ENCODE assay signal across 1 cellular context in the genomic region with DNA sequence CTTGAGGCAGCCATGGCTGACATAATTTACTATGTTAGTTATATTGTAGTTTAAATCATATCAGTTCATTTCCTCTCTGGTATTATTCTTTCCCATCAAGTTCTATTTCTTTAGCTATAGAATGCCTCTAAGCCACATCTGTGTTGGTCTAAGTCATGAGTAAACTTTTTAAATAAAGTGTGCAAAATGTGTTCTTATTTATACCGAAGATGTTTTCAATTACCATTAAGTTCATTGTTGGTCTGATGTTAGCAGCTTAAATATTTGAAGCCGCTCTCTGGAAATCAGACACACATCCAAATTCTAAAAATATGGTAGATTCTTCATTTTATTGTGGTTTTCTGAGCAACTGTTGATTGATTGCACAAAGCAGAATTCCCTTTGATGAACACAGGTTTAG.
TF ChIP-seq lines count a peak whose summit lies in the region.

No MANE protein-coding gene starts in this region.

TF ChIP-seq in SK-N-SH treated with all-trans-retinoic acid at 6 μM for 48 hours, 23 proteins besides CTCF, POLR2A, EP300 and RAD21 (continued from another document):
- TF ChIP-seq ZNF565 (CRISPR knock-in tag; conservative IDR thresholded peaks at IDR 0.05; ENCODE audit: low read depth) = no peak
